15 cellular contexts compared by ENCODE assay signal in genomic region chr3:172092658-172093057, GRCh38.
"Had no signal": no experiment of that assay in that cellular context is flagged by ENCODE, and none has a peak within 500 bp of the region (broad histone marks: within the 10 kb centered on the region; RNA-seq: fewer than 3 reads in every experiment).

No MANE protein-coding gene starts in this region.

- H3K36me3 ChIP-seq: adrenal gland, tibial nerve, WERI-Rb-1 had no signal

- H3K27ac ChIP-seq: adrenal gland, dorsolateral prefrontal cortex, parathyroid adenoma, tibial nerve, WERI-Rb-1 had no signal

- H3K9me3 ChIP-seq: adrenal gland, tibial nerve had no signal

- DNase-seq: activated CD4-positive, alpha-beta T cell treated with anti-CD3 and anti-CD28 coated beads for 1 hour; activated CD8-positive, alpha-beta memory T cell treated with anti-CD3 and anti-CD28 coated beads for 24 hours; activated CD8-positive, alpha-beta memory T cell treated with anti-CD3 and anti-CD28 coated beads, Interleukin-2, amount 50 U/mL, for 48 hours; activated gamma-delta T cell; activated T-cell treated with anti-CD3 and anti-CD28 coated beads, Interleukin-2, amount 50 U/mL, for 72 hours; adrenal gland; dorsolateral prefrontal cortex; stimulated activated naive CD4-positive, alpha-beta T cell; T-helper 2 cell; WERI-Rb-1 had no signal

- H2AFZ ChIP-seq: parathyroid adenoma had no signal

- H3K27me3 ChIP-seq: adrenal gland, dorsolateral prefrontal cortex, tibial nerve had no signal

- H3K9ac ChIP-seq: parathyroid adenoma had no signal

- H3K27ac Mint-ChIP-seq: activated naive CD4-positive, alpha-beta T cell treated with anti-CD3 and anti-CD28 coated beads, Interleukin-2, amount 50 U/mL, for 72 hours; memory B cell had no signal

- H3K4me3 Mint-ChIP-seq: activated T-cell treated with anti-CD3 and anti-CD28 coated beads, Interleukin-2, amount 50 U/mL, for 72 hours; memory B cell had no signal

- H3K9me3 Mint-ChIP-seq: activated naive CD4-positive, alpha-beta T cell treated with anti-CD3 and anti-CD28 coated beads, Interleukin-2, amount 50 U/mL, for 72 hours; activated T-cell treated with anti-CD3 and anti-CD28 coated beads, Interleukin-2, amount 50 U/mL, for 72 hours; memory B cell had no signal

- H3K4me3 ChIP-seq: adrenal gland, dorsolateral prefrontal cortex, tibial nerve had no signal

- H3K36me3 Mint-ChIP-seq: memory B cell had no signal

- ATAC-seq: esophagus mucosa had no signal

- H3K4me1 ChIP-seq: parathyroid adenoma had no signal
